Comparison of ENCODE assay signal across 16 cellular contexts in the genomic region with DNA sequence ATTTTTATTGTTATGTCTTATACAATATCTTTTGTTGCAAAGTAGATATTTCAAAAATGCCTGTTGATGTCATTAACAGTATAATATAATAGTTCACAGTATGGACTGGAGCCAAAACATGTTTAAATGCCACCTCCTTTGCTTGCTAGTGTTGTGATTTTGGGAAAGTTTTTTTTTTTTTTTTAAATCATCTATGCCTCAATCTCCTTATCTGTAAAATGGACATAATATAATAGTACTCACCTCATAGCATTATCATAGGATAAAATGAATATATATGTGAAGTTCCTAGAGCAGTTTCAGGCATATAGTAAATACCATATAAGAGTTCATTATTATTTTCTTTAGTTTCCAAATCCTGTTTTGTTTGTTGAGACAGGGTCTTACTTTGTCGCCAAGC. TPM values are rescaled to one million over a fixed set of nuclear protein-coding genes. Genes with fewer than 3 reads are reported as not detected.
DNase-seq lines count a peak whose midpoint lies in the region; ATAC-seq and TF ChIP-seq lines count a peak whose summit lies in the region.
"Had no signal": no experiment of that assay in that cellular context is flagged by ENCODE, and none has a peak within 500 bp of the region (broad histone marks: within the 10 kb centered on the region; RNA-seq: fewer than 3 reads in every experiment).

No MANE protein-coding gene starts in this region.

- H3K36me3 ChIP-seq in tibial artery = no peaks in the 10 kb centered on the region
- H3K36me3 ChIP-seq: BLaER1 had no signal

- H3K4me3 Mint-ChIP-seq in activated CD8-positive, alpha-beta T cell treated with anti-CD3 and anti-CD28 coated beads for 36 hours = no peak overlapping the region
- H3K4me3 Mint-ChIP-seq in activated CD8-positive, alpha-beta T cell treated with anti-CD3 and anti-CD28 coated beads, Interleukin-2, amount 10 ng/mL, durations not matched to agents 7 days and 5 days = no peak overlapping the region
- H3K4me3 Mint-ChIP-seq in natural killer cell = no peak overlapping the region
- H3K4me3 Mint-ChIP-seq in natural killer cell treated with Interleukin-12 subunit alpha and Interleukin-12 subunit beta and Interleukin-15 and Interleukin-18, amount 100 ng/mL, for 72 hours = no peak overlapping the region
- H3K4me3 Mint-ChIP-seq in activated naive CD8-positive, alpha-beta T cell treated with anti-CD3 and anti-CD28 coated beads, Interleukin-2, amount 50 U/mL, for 24 hours = no peak overlapping the region
- H3K4me3 Mint-ChIP-seq: CD8-positive, alpha-beta memory T cell; H9 had no signal

- no peak for TF ChIP-seq CTCF in activated CD8-positive, alpha-beta T cell treated with anti-CD3 and anti-CD28 coated beads for 36 hours (IDR thresholded peaks at IDR 0.05)
- TF ChIP-seq CTCF in natural killer cell (IDR thresholded peaks at IDR 0.05) (no peak), tibial artery (IDR thresholded peaks at IDR 0.05) (no peak)

- peaks cover 25% of the 10 kb centered on the region for H3K4me1 Mint-ChIP-seq in activated CD8-positive, alpha-beta T cell treated with anti-CD3 and anti-CD28 coated beads for 36 hours (ENCODE audit: low read depth)
- peaks cover 19% of the 10 kb centered on the region for H3K4me1 Mint-ChIP-seq in activated CD8-positive, alpha-beta T cell treated with anti-CD3 and anti-CD28 coated beads, Interleukin-2, amount 10 ng/mL, durations not matched to agents 7 days and 5 days (ENCODE audit: low read depth)
- H3K4me1 Mint-ChIP-seq in natural killer cell = peaks cover 22 to 25% of the 10 kb centered on the region in 2 donors
- peaks cover 15 to 25% of the 10 kb centered on the region in 2 donors for H3K4me1 Mint-ChIP-seq in natural killer cell treated with Interleukin-12 subunit alpha and Interleukin-12 subunit beta and Interleukin-15 and Interleukin-18, amount 100 ng/mL, for 72 hours (ENCODE audit: low read depth in 2 of 2)
- H3K4me1 Mint-ChIP-seq in activated naive CD8-positive, alpha-beta T cell treated with anti-CD3 and anti-CD28 coated beads, Interleukin-2, amount 50 U/mL, for 24 hours = peaks cover 28% of the 10 kb centered on the region

- no peak overlapping the region for H3K27ac ChIP-seq in tibial artery
- H3K27ac ChIP-seq: BLaER1 had no signal

- H3K9me3 Mint-ChIP-seq in activated CD8-positive, alpha-beta T cell treated with anti-CD3 and anti-CD28 coated beads for 36 hours = no peaks in the 10 kb centered on the region
- H3K9me3 Mint-ChIP-seq in activated CD8-positive, alpha-beta T cell treated with anti-CD3 and anti-CD28 coated beads, Interleukin-2, amount 10 ng/mL, durations not matched to agents 7 days and 5 days (ENCODE audit: insufficient read depth) = no peaks in the 10 kb centered on the region
- H3K9me3 Mint-ChIP-seq in natural killer cell = no peaks in the 10 kb centered on the region
- H3K9me3 Mint-ChIP-seq in natural killer cell treated with Interleukin-12 subunit alpha and Interleukin-12 subunit beta and Interleukin-15 and Interleukin-18, amount 100 ng/mL, for 72 hours = peaks cover 3% of the 10 kb centered on the region
- no peaks in the 10 kb centered on the region for H3K9me3 Mint-ChIP-seq in activated naive CD8-positive, alpha-beta T cell treated with anti-CD3 and anti-CD28 coated beads, Interleukin-2, amount 50 U/mL, for 24 hours
- H3K9me3 Mint-ChIP-seq: CD8-positive, alpha-beta memory T cell; H9 had no signal

- ATAC-seq in activated CD8-positive, alpha-beta T cell treated with anti-CD3 and anti-CD28 coated beads for 36 hours = no peak
- ATAC-seq in activated CD8-positive, alpha-beta T cell treated with anti-CD3 and anti-CD28 coated beads, Interleukin-2, amount 10 ng/mL, durations not matched to agents 7 days and 5 days = no peak
- no peak for ATAC-seq in natural killer cell
- no peak for ATAC-seq in natural killer cell treated with Interleukin-12 subunit alpha and Interleukin-12 subunit beta and Interleukin-15 and Interleukin-18, amount 100 ng/mL, for 72 hours
- no peak for ATAC-seq in activated naive CD8-positive, alpha-beta T cell treated with anti-CD3 and anti-CD28 coated beads, Interleukin-2, amount 50 U/mL, for 24 hours

- intact Hi-C loops in activated CD8-positive, alpha-beta T cell treated with anti-CD3 and anti-CD28 coated beads for 36 hours (cut with micrococcal nuclease) = no loop called here
- intact Hi-C loops in natural killer cell (cut with micrococcal nuclease) = no loop called here
- intact Hi-C loops in tibial artery (cut with DNase I; ENCODE audit: low total_unique reads) = no loop called here

- no peaks in the 10 kb centered on the region for H3K27me3 ChIP-seq in tibial artery
- H3K27me3 ChIP-seq: BLaER1 had no signal

- no peak for DNase-seq in activated CD8-positive, alpha-beta T cell treated with anti-CD3 and anti-CD28 coated beads for 36 hours
- no peak for DNase-seq in activated CD8-positive, alpha-beta T cell treated with anti-CD3 and anti-CD28 coated beads, Interleukin-2, amount 10 ng/mL, durations not matched to agents 7 days and 5 days
- DNase-seq in natural killer cell = no peak
- DNase-seq in natural killer cell treated with Interleukin-12 subunit alpha and Interleukin-12 subunit beta and Interleukin-15 and Interleukin-18, amount 100 ng/mL, for 72 hours (ENCODE audit: low spot score) = no peak
- DNase-seq in activated naive CD8-positive, alpha-beta T cell treated with anti-CD3 and anti-CD28 coated beads, Interleukin-2, amount 50 U/mL, for 24 hours = no peak
- no peak for DNase-seq in tibial artery
- no peak for DNase-seq in NCI-H1436 (lab: John Stamatoyannopoulos, UW)
- DNase-seq: 8988T; AML-193; Caco-2; CD8-positive, alpha-beta memory T cell; DMS53; GF-D8; GOT3; H9 had no signal

- CTCF ChIA-PET in activated CD8-positive, alpha-beta T cell treated with anti-CD3 and anti-CD28 coated beads for 36 hours (lab: Charles Lee) = interaction anchor here (1.3 to 1.7 kb wide), 3 partner anchors 13 to 18 kb away, joined by 3 to 4 read pairs (median 3); partner anchors contain the start of gene MRPL1
- CTCF ChIA-PET in activated CD8-positive, alpha-beta T cell treated with anti-CD3 and anti-CD28 coated beads, Interleukin-2, amount 10 ng/mL, durations not matched to agents 7 days and 5 days (lab: Charles Lee) = interaction anchor here (1.2 to 2.1 kb wide), 2 partner anchors 9 to 11 kb away, joined by 3 to 6 read pairs; no protein-coding TSS in a partner anchor

- no peaks in the 10 kb centered on the region for H3K27me3 Mint-ChIP-seq in activated CD8-positive, alpha-beta T cell treated with anti-CD3 and anti-CD28 coated beads for 36 hours
- H3K27me3 Mint-ChIP-seq in activated CD8-positive, alpha-beta T cell treated with anti-CD3 and anti-CD28 coated beads, Interleukin-2, amount 10 ng/mL, durations not matched to agents 7 days and 5 days (ENCODE audit: low read depth) = no peaks in the 10 kb centered on the region
- H3K27me3 Mint-ChIP-seq in natural killer cell (ENCODE audit: low read depth in 2 of 2) = no peaks in the 10 kb centered on the region
- no peaks in the 10 kb centered on the region for H3K27me3 Mint-ChIP-seq in natural killer cell treated with Interleukin-12 subunit alpha and Interleukin-12 subunit beta and Interleukin-15 and Interleukin-18, amount 100 ng/mL, for 72 hours
- no peaks in the 10 kb centered on the region for H3K27me3 Mint-ChIP-seq in activated naive CD8-positive, alpha-beta T cell treated with anti-CD3 and anti-CD28 coated beads, Interleukin-2, amount 50 U/mL, for 24 hours
- H3K27me3 Mint-ChIP-seq: CD8-positive, alpha-beta memory T cell had no signal

- H3K4me3 ChIP-seq in tibial artery = no peak overlapping the region
- H3K4me3 ChIP-seq: BLaER1 had no signal

- POLR2A ChIA-PET in activated CD8-positive, alpha-beta T cell treated with anti-CD3 and anti-CD28 coated beads for 36 hours (lab: Charles Lee) = interaction anchor here (1.2 to 1.8 kb wide), 3 partner anchors 17 to 25 kb away, joined by 5 to 7 read pairs (median 5); no protein-coding TSS in a partner anchor
- POLR2A ChIA-PET in activated CD8-positive, alpha-beta T cell treated with anti-CD3 and anti-CD28 coated beads, Interleukin-2, amount 10 ng/mL, durations not matched to agents 7 days and 5 days (lab: Charles Lee) = interaction anchor here (0.5 to 1.6 kb wide), 3 partner anchors 8 to 26 kb away, joined by 3 to 4 read pairs (median 3); no protein-coding TSS in a partner anchor

- H3K27ac Mint-ChIP-seq in activated CD8-positive, alpha-beta T cell treated with anti-CD3 and anti-CD28 coated beads for 36 hours = peak overlapping the region; percentile 53
- no peak overlapping the region for H3K27ac Mint-ChIP-seq in activated CD8-positive, alpha-beta T cell treated with anti-CD3 and anti-CD28 coated beads, Interleukin-2, amount 10 ng/mL, durations not matched to agents 7 days and 5 days
- H3K27ac Mint-ChIP-seq in natural killer cell = peak overlapping the region; percentile 37 to 52
- H3K27ac Mint-ChIP-seq in natural killer cell treated with Interleukin-12 subunit alpha and Interleukin-12 subunit beta and Interleukin-15 and Interleukin-18, amount 100 ng/mL, for 72 hours = peak overlapping the region in 1 of 2 donors; percentile 42
- peak overlapping the region; percentile 81 for H3K27ac Mint-ChIP-seq in activated naive CD8-positive, alpha-beta T cell treated with anti-CD3 and anti-CD28 coated beads, Interleukin-2, amount 50 U/mL, for 24 hours
- H3K27ac Mint-ChIP-seq: CD8-positive, alpha-beta memory T cell; H9 had no signal

- no peaks in the 10 kb centered on the region for H3K4me1 ChIP-seq in tibial artery
- H3K4me1 ChIP-seq: BLaER1, Caco-2 had no signal

- H3K36me3 Mint-ChIP-seq in activated CD8-positive, alpha-beta T cell treated with anti-CD3 and anti-CD28 coated beads for 36 hours (ENCODE audit: low read depth) = no peaks in the 10 kb centered on the region
- H3K36me3 Mint-ChIP-seq in activated CD8-positive, alpha-beta T cell treated with anti-CD3 and anti-CD28 coated beads, Interleukin-2, amount 10 ng/mL, durations not matched to agents 7 days and 5 days (ENCODE audit: low read depth) = no peaks in the 10 kb centered on the region
- no peaks in the 10 kb centered on the region for H3K36me3 Mint-ChIP-seq in natural killer cell
- no peaks in the 10 kb centered on the region for H3K36me3 Mint-ChIP-seq in natural killer cell treated with Interleukin-12 subunit alpha and Interleukin-12 subunit beta and Interleukin-15 and Interleukin-18, amount 100 ng/mL, for 72 hours
- H3K36me3 Mint-ChIP-seq in activated naive CD8-positive, alpha-beta T cell treated with anti-CD3 and anti-CD28 coated beads, Interleukin-2, amount 50 U/mL, for 24 hours (ENCODE audit: low read depth) = no peaks in the 10 kb centered on the region
- H3K36me3 Mint-ChIP-seq: CD8-positive, alpha-beta memory T cell had no signal

- no peaks in the 10 kb centered on the region for H3K9me3 ChIP-seq in tibial artery
- H3K9me3 ChIP-seq: BLaER1, Caco-2 had no signal

RNA-seq across cellular contexts. Expression of gene MRPL1, which starts 18.3 kb away (rescaled TPM):
- 10 to 100 TPM; 55.7 to 62.4 TPM for total RNA-seq in activated CD8-positive, alpha-beta T cell treated with anti-CD3 and anti-CD28 coated beads for 36 hours
- total RNA-seq in activated CD8-positive, alpha-beta T cell treated with anti-CD3 and anti-CD28 coated beads, Interleukin-2, amount 10 ng/mL, durations not matched to agents 7 days and 5 days = 10 to 100 TPM; 45.6 to 47.2 TPM
- total RNA-seq in natural killer cell = 10 to 100 TPM; 17.9 to 22.9 (median 22.9) TPM
- total RNA-seq in natural killer cell treated with Interleukin-12 subunit alpha and Interleukin-12 subunit beta and Interleukin-15 and Interleukin-18, amount 100 ng/mL, for 72 hours = 10 to 100 TPM; 39.6 to 53.1 TPM

RNA-seq across cellular contexts. Expression of gene CNOT6L, which starts 25.2 kb away (rescaled TPM):
- total RNA-seq in activated CD8-positive, alpha-beta T cell treated with anti-CD3 and anti-CD28 coated beads for 36 hours = 100 to 1,000 TPM; 109 to 118 TPM
- total RNA-seq in activated CD8-positive, alpha-beta T cell treated with anti-CD3 and anti-CD28 coated beads, Interleukin-2, amount 10 ng/mL, durations not matched to agents 7 days and 5 days = 100 to 1,000 TPM; 107 to 108 TPM
- total RNA-seq in natural killer cell = 100 to 1,000 TPM; 172 to 237 (median 193) TPM
- total RNA-seq in natural killer cell treated with Interleukin-12 subunit alpha and Interleukin-12 subunit beta and Interleukin-15 and Interleukin-18, amount 100 ng/mL, for 72 hours = 100 to 1,000 TPM in 1 of 2 donors, 10 to 100 TPM in 1; 90.2 to 130 TPM
